26 cellular contexts compared by ENCODE assay signal in the genomic region with DNA sequence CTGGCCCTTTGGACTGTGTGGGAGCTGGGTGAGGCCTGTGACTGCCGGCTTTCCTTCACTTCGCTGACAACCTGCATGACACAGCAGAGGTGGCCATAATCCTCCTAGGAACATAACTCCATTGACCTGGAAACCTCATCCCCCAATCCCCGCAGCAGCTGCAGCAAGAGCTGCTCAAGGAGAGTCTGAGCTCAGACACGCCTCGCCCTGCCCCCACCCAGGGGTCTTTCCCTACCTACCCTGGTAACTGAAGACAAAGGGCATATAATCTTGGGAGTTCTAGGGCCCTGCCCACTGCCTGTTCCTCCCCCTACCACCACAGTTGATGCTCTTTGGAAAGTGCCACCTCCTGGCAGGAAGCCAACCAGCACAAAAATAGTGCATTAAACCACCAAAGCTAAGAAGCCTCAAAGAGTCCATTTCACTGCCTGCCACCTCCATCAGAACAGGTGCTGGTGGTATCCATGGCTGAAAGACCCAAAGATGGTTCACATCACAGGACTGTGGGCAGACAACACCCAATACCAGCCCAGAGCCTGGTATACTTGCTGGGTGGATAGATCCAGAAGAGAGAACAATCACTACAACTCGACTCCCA. TPM values are rescaled to one million over a fixed set of nuclear protein-coding genes. Genes with fewer than 3 reads are reported as not detected.
DNase-seq lines count a peak whose midpoint lies in the region; ATAC-seq and TF ChIP-seq lines count a peak whose summit lies in the region.
"Had no signal": no experiment of that assay in that cellular context is flagged by ENCODE, and none has a peak within 500 bp of the region (broad histone marks: within the 10 kb centered on the region; RNA-seq: fewer than 3 reads in every experiment).

No MANE protein-coding gene starts in this region.

- H3K36me3 Mint-ChIP-seq in WTC11 = peaks cover 43% of the 10 kb centered on the region
- peaks cover 0 to 10% of the 10 kb centered on the region in 2 donors for H3K36me3 Mint-ChIP-seq in CD4-positive, alpha-beta memory T cell

- no peaks in the 10 kb centered on the region for H3K27me3 ChIP-seq in adrenal gland
- no peaks in the 10 kb centered on the region for H3K27me3 ChIP-seq in CD4-positive, alpha-beta memory T cell (ENCODE audit: insufficient read depth, low read length)

- H3K27me3 Mint-ChIP-seq in WTC11 (ENCODE audit: low read depth) = no peaks in the 10 kb centered on the region
- peaks cover 19 to 38% of the 10 kb centered on the region in 2 donors for H3K27me3 Mint-ChIP-seq in CD4-positive, alpha-beta memory T cell

- peaks cover 28% of the 10 kb centered on the region for H3K4me1 Mint-ChIP-seq in WTC11
- no peaks in the 10 kb centered on the region for H3K4me1 Mint-ChIP-seq in CD4-positive, alpha-beta memory T cell
- H3K4me1 Mint-ChIP-seq: CD8-positive, alpha-beta memory T cell had no signal

- POLR2A ChIA-PET in WTC11 (lab: Charles Lee) = no interaction called here
- POLR2A ChIA-PET in CD4-positive, alpha-beta memory T cell (lab: Charles Lee; ENCODE audit: partially characterized antibody) = no interaction called here

- TF ChIP-seq RAD21 in Ishikawa (IDR thresholded peaks at IDR 0.05; ENCODE audit: low read depth) = no peak

- H3K4me3 Mint-ChIP-seq in WTC11 = no peak overlapping the region
- H3K4me3 Mint-ChIP-seq in CD4-positive, alpha-beta memory T cell = no peak overlapping the region
- H3K4me3 Mint-ChIP-seq: CD8-positive, alpha-beta memory T cell; HFFc6 had no signal

- no peak overlapping the region for H3K27ac Mint-ChIP-seq in WTC11
- no peak overlapping the region for H3K27ac Mint-ChIP-seq in CD4-positive, alpha-beta memory T cell
- H3K27ac Mint-ChIP-seq: HFFc6 had no signal

- H3K9me3 Mint-ChIP-seq in WTC11 = peaks cover 42% of the 10 kb centered on the region
- H3K9me3 Mint-ChIP-seq in CD4-positive, alpha-beta memory T cell = peaks cover 3 to 31% (median 21%) of the 10 kb centered on the region in 8 donors

- intact Hi-C loops in adrenal gland (cut with DNase I) = no loop called here
- intact Hi-C loops in CD4-positive, alpha-beta memory T cell (cut with micrococcal nuclease) = no loop called here

- no peaks in the 10 kb centered on the region for H3K36me3 ChIP-seq in adrenal gland (replicated peaks in 1 of 2)
- H3K36me3 ChIP-seq in CD4-positive, alpha-beta memory T cell (ENCODE audit: insufficient read depth, low read length) = no peaks in the 10 kb centered on the region
- H3K36me3 ChIP-seq: HAP-1 had no signal

- DNase-seq in WTC11 (ENCODE audit: low spot score) = no peak
- DNase-seq in myocyte (ENCODE audit: low read depth) = peak; percentile 81
- no peak for DNase-seq in NCI-H1694 (lab: John Stamatoyannopoulos, UW)
- DNase-seq in adrenal gland = no peak
- DNase-seq in CD4-positive, alpha-beta memory T cell = no peak
- DNase-seq in SK-N-DZ (ENCODE audit: low spot score) = no peak
- DNase-seq: AML-193; C1 segment of cervical spinal cord; Calu3; CD8-positive, alpha-beta memory T cell; DMS153; DND-41; GM23248; HFFc6; NCI-H1092; NCI-H1417 treated with DMSO at 0.1 percent for 48 hours; NCI-H187; NCI-H2081 treated with DMSO at 0.1 percent for 48 hours; NCI-H446; NCI-H524 treated with DMSO at 0.1 percent for 48 hours; NCI-H774; Right ventricle myocardium superior; RPMI8226 had no signal

- no peak for TF ChIP-seq EP300 in Ishikawa (IDR thresholded peaks at IDR 0.05; ENCODE audit: borderline replicate concordance)

- TF ChIP-seq CTCF in 22Rv1 (IDR thresholded peaks at IDR 0.05) = no peak
- no peak for TF ChIP-seq CTCF in WTC11 (IDR thresholded peaks at IDR 0.05)
- no peak for TF ChIP-seq CTCF in adrenal gland (IDR thresholded peaks at IDR 0.05)

- H3K27ac ChIP-seq in 22Rv1 (peak overlapping the region; percentile 3; the same call in 1 of the 2 replicates), adrenal gland (no peak overlapping the region)
- H3K27ac ChIP-seq in CD4-positive, alpha-beta memory T cell (ENCODE audit: low read depth, low read length) = no peak overlapping the region
- H3K27ac ChIP-seq: GM23248 had no signal

- H3K9me3 ChIP-seq in adrenal gland (replicated peaks in 1 of 3) = no peaks in the 10 kb centered on the region
- no peaks in the 10 kb centered on the region for H3K9me3 ChIP-seq in CD4-positive, alpha-beta memory T cell (ENCODE audit: control insufficient read depth in 1 of 2, low read length in 2 of 2)
- H3K9me3 ChIP-seq: HAP-1 had no signal

- H3K4me3 ChIP-seq in adrenal gland = no peak overlapping the region
- no peak overlapping the region for H3K4me3 ChIP-seq in CD4-positive, alpha-beta memory T cell (ENCODE audit: low read length in 2 of 2)
- H3K4me3 ChIP-seq: GM23248, HAP-1 had no signal

- H3K4me1 ChIP-seq in adrenal gland (replicated peaks in 1 of 2) = no peaks in the 10 kb centered on the region
- no peaks in the 10 kb centered on the region for H3K4me1 ChIP-seq in CD4-positive, alpha-beta memory T cell (ENCODE audit: insufficient read depth, low read length)
- H3K4me1 ChIP-seq: HAP-1 had no signal

- no peak for TF ChIP-seq POLR2A in adrenal gland (IDR thresholded peaks at IDR 0.05)

- WGBS in adrenal gland, 4 donors = 84 to 96% (median 90%) methylated on average over 5 to 6 of the region's 6 CpGs

- ATAC-seq in WTC11 = peak; percentile 57

- CTCF ChIA-PET in WTC11 (lab: Charles Lee) = interaction anchor here (1.1 to 1.6 kb wide), 6 partner anchors 18 to 83 kb away, joined by 3 to 10 read pairs (median 4); partner anchors contain the start of gene TRIM36
- CTCF ChIA-PET in CD4-positive, alpha-beta memory T cell (lab: Charles Lee; ENCODE audit: partially characterized antibody) = no interaction called here

TF ChIP-seq in Ishikawa, 13 proteins besides CTCF, POLR2A, EP300 and RAD21 (continues in another document):
- TF ChIP-seq TAF1 (IDR thresholded peaks at IDR 0.05; ENCODE audit: low read depth) (no peak), NFIC (IDR thresholded peaks at IDR 0.05) (peak; percentile 36; the same call in 1 of the 2 replicates), EGR1 (IDR thresholded peaks at IDR 0.05) (no peak), ZBTB7A (IDR thresholded peaks at IDR 0.05; ENCODE audit: low read depth) (no peak), TCF12 (IDR thresholded peaks at IDR 0.05; ENCODE audit: low read depth) (no peak), YY1 (IDR thresholded peaks at IDR 0.05; ENCODE audit: low read depth) (no peak)

TF ChIP-seq in WTC11, 78 proteins besides CTCF, POLR2A, EP300 and RAD21:
- no peak for TF ChIP-seq E2F4 (CRISPR knock-in tag; IDR thresholded peaks at IDR 0.05; ENCODE audit: borderline replicate concordance, low read depth)

RNA-seq across cellular contexts. Expression of gene TRIM36, which starts 18.4 kb away (rescaled TPM):
- total RNA-seq in WTC11 (2021) (17.4 to 24.1 TPM (median 20.0 TPM) in 3 replicates), myocyte (10.5 and 16.9 TPM in 2 replicates), adrenal gland (10 to 100 TPM in 2 of 8 donors, 1 to 10 TPM in 5, under 1 TPM in 1; 0.36 to 23.5 (median 3.5) TPM)
- polyA plus RNA-seq in myocyte (2012) = 1.2 TPM
- polyA plus RNA-seq in adrenal gland = 1 to 10 TPM; 1.6 to 3.0 (median 2.3) TPM
- total RNA-seq in CD4-positive, alpha-beta memory T cell = not detected
- not detected for polyA plus RNA-seq in CD4-positive, alpha-beta memory T cell
- 19.4 and 20.1 TPM in 2 replicates for polyA plus RNA-seq in SK-N-DZ (2014; cell fraction: cytosol; rRNA removed)
- polyA plus RNA-seq in SK-N-DZ (2014; cell fraction: nucleus; rRNA removed) = 13.0 and 18.0 TPM in 2 replicates
- total RNA-seq: GM23248 had no signal
- polyA plus RNA-seq: CD8-positive, alpha-beta memory T cell; GM23248 had no signal
